14 cellular contexts compared by ENCODE assay signal in genomic region chr3:54087581-54088410, GRCh38. TPM values are rescaled to one million over a fixed set of nuclear protein-coding genes. Genes with fewer than 3 reads are reported as not detected.
DNase-seq lines count a peak whose midpoint lies in the region; ATAC-seq and TF ChIP-seq lines count a peak whose summit lies in the region.
"Had no signal": no experiment of that assay in that cellular context is flagged by ENCODE, and none has a peak within 500 bp of the region (broad histone marks: within the 10 kb centered on the region; RNA-seq: fewer than 3 reads in every experiment).

No MANE protein-coding gene starts in this region.

- peaks cover 0 to 1% (median 0%) of the 10 kb centered on the region in 8 donors for H3K9me3 Mint-ChIP-seq in CD4-positive, alpha-beta memory T cell
- H3K9me3 Mint-ChIP-seq: activated naive CD4-positive, alpha-beta T cell treated with anti-CD3 and anti-CD28 coated beads, Interleukin-2, amount 50 U/mL, for 72 hours had no signal

- no peak overlapping the region for H2BK120ac ChIP-seq in IMR-90 (ENCODE audit: low read depth, low read length)

- no peak overlapping the region for H3K4me3 Mint-ChIP-seq in CD4-positive, alpha-beta memory T cell
- H3K4me3 Mint-ChIP-seq: immature natural killer cell, T-helper 17 cell had no signal

- H3K23ac ChIP-seq in IMR-90 (ENCODE audit: low read depth, low read length): no peak overlapping the region

- H3K27me3 Mint-ChIP-seq in CD4-positive, alpha-beta memory T cell: peaks cover 17 to 18% of the 10 kb centered on the region in 2 donors

- no peak for TF ChIP-seq RAD21 in IMR-90 (IDR thresholded peaks at IDR 0.05; ENCODE audit: low read length)

- CTCF ChIA-PET in IMR-90 (lab: Yijun Ruan, JAX): no interaction called here
- CTCF ChIA-PET in CD4-positive, alpha-beta memory T cell (lab: Charles Lee; ENCODE audit: partially characterized antibody): no interaction called here

- H3K4me1 Mint-ChIP-seq in CD4-positive, alpha-beta memory T cell: peaks cover 0 to 3% (median 0%) of the 10 kb centered on the region in 4 donors
- H3K4me1 Mint-ChIP-seq: immature natural killer cell had no signal

- WGBS in IMR-90 (ENCODE audit: extremely low coverage in 2 of 2, insufficient read length in 1 of 2), 2 experiments: 5% methylated on average over 20 of the region's 54 CpGs; no CpG with 5 or more reads in 1 of the 2 experiments
- WGBS in esophagus muscularis mucosa: 32% methylated on average over 31 of the region's 54 CpGs

- no peak overlapping the region for H3K14ac ChIP-seq in IMR-90 (replicated peaks; ENCODE audit: low read depth, low read length)

- dilution Hi-C loops in IMR-90 (cut with HindIII; ENCODE audit: low sequenced_read_pairs, unreplicated experiment): no loop called here

- intact Hi-C loops in IMR-90 (cut with micrococcal nuclease): no loop called here
- intact Hi-C loops in esophagus muscularis mucosa (cut with DNase I): no loop called here
- intact Hi-C loops in left colon (cut with DNase I, micrococcal nuclease): no loop called here
- intact Hi-C loops in CD4-positive, alpha-beta memory T cell (cut with micrococcal nuclease): no loop called here

- no TSS peak for BruUV-seq in IMR-90 (replicated peaks; lab: Mats Ljungman, UMichigan)

- H3K27ac Mint-ChIP-seq in CD4-positive, alpha-beta memory T cell: no peak overlapping the region
- H3K27ac Mint-ChIP-seq: activated naive CD4-positive, alpha-beta T cell treated with anti-CD3 and anti-CD28 coated beads, Interleukin-2, amount 50 U/mL, for 72 hours; immature natural killer cell; T-helper 17 cell had no signal

- H3K36me3 Mint-ChIP-seq in CD4-positive, alpha-beta memory T cell: no peaks in the 10 kb centered on the region
- H3K36me3 Mint-ChIP-seq: immature natural killer cell had no signal

- H3K9ac ChIP-seq in IMR-90 (ENCODE audit: low read depth, low read length): no peak overlapping the region

- H3K9me3 ChIP-seq in IMR-90 (ENCODE audit: control insufficient read depth, insufficient read depth, low read length) (peaks cover 10% of the 10 kb centered on the region; the same call in 1 of the 2 replicates), esophagus muscularis mucosa (no peaks in the 10 kb centered on the region)
- H3K9me3 ChIP-seq in CD4-positive, alpha-beta memory T cell (ENCODE audit: control insufficient read depth in 1 of 2, low read length in 2 of 2): no peaks in the 10 kb centered on the region

- H3K36me3 ChIP-seq in IMR-90 (ENCODE audit: control insufficient read depth, insufficient read depth, low read length) (no peaks in the 10 kb centered on the region), esophagus muscularis mucosa (no peaks in the 10 kb centered on the region)
- no peaks in the 10 kb centered on the region for H3K36me3 ChIP-seq in CD4-positive, alpha-beta memory T cell (ENCODE audit: insufficient read depth, low read length)

- TF ChIP-seq CTCF in IMR-90 (conservative IDR thresholded peaks at IDR 0.05; ENCODE audit: low read depth, low read length) (no peak), esophagus muscularis mucosa (IDR thresholded peaks at IDR 0.05) (no peak)

- no peak overlapping the region for H4K8ac ChIP-seq in IMR-90 (ENCODE audit: low read depth in 2 of 2, low read length in 2 of 2)

- no peak overlapping the region for H2BK5ac ChIP-seq in IMR-90 (ENCODE audit: low read depth, low read length, poor library complexity, severe bottlenecking)

- DNase-seq in IMR-90: no peak
- DNase-seq in esophagus muscularis mucosa (ENCODE audit: extremely low spot score): peak; percentile 90
- DNase-seq in left colon: peak in 1 of 2 donors; percentile 11
- no peak for DNase-seq in stimulated activated naive CD8-positive, alpha-beta T cell treated with anti-CD3 and anti-CD28 coated beads, Interleukin-15, Interleukin-2, amounts not matched to agents 100 U/mL and 50 U/mL, for 24 hours
- DNase-seq in amniotic stem cell (lab: John Stamatoyannopoulos, UW): no peak
- no peak for DNase-seq in CD4-positive, alpha-beta memory T cell
- no peak for DNase-seq in NCI-H1105 (lab: John Stamatoyannopoulos, UW)
- DNase-seq: activated CD8-positive, alpha-beta memory T cell treated with anti-CD3 and anti-CD28 coated beads for 24 hours; effector CD8-positive, alpha-beta T cell; immature natural killer cell; T-helper 17 cell had no signal

- H2AK9ac ChIP-seq in IMR-90 (replicated peaks; ENCODE audit: low read depth, low read length, poor library complexity): no peak overlapping the region

- H3K18ac ChIP-seq in IMR-90 (ENCODE audit: low read depth, low read length): no peak overlapping the region

- no peak overlapping the region for H3K4me2 ChIP-seq in IMR-90 (ENCODE audit: low read depth, low read length)

- peak overlapping the region; percentile 58 for H2AFZ ChIP-seq in IMR-90 (replicated peaks; ENCODE audit: low read length, poor library complexity)

- no peak overlapping the region for H3K4ac ChIP-seq in IMR-90 (ENCODE audit: low read depth, low read length)

- no peaks in the 10 kb centered on the region for H4K20me1 ChIP-seq in IMR-90 (ENCODE audit: insufficient read depth, low read length)

- TF ChIP-seq EP300 in esophagus muscularis mucosa (IDR thresholded peaks at IDR 0.05): no peak

- H3K56ac ChIP-seq in IMR-90 (ENCODE audit: extremely low read depth, insufficient read depth, low read length): no peak overlapping the region

- no peak overlapping the region for H4K91ac ChIP-seq in IMR-90 (ENCODE audit: insufficient read depth, low read depth, low read length)

- H3K27ac ChIP-seq in IMR-90 (ENCODE audit: insufficient read depth, low read length): no peak overlapping the region
- H3K27ac ChIP-seq in esophagus muscularis mucosa (replicated peaks in 1 of 4): no peak overlapping the region
- no peak overlapping the region for H3K27ac ChIP-seq in CD4-positive, alpha-beta memory T cell (ENCODE audit: low read depth, low read length)

- no peak overlapping the region for H2AK5ac ChIP-seq in IMR-90 (ENCODE audit: low read depth, low read length)

- H3K4me1 ChIP-seq in IMR-90 (ENCODE audit: control insufficient read depth, insufficient read depth, low read length): no peaks in the 10 kb centered on the region
- H3K4me1 ChIP-seq in esophagus muscularis mucosa: peaks cover 0 to 6% (median 3%) of the 10 kb centered on the region in 4 donors
- no peaks in the 10 kb centered on the region for H3K4me1 ChIP-seq in CD4-positive, alpha-beta memory T cell (ENCODE audit: insufficient read depth, low read length)

- H4K5ac ChIP-seq in IMR-90 (ENCODE audit: low read depth, low read length): no peak overlapping the region

- POLR2A ChIA-PET in IMR-90 (lab: Charles Lee; ENCODE audit: unreplicated experiment): no interaction called here
- POLR2A ChIA-PET in CD4-positive, alpha-beta memory T cell (lab: Charles Lee; ENCODE audit: partially characterized antibody): no interaction called here

- no peaks in the 10 kb centered on the region for H3K9me1 ChIP-seq in IMR-90 (ENCODE audit: insufficient read depth, low read length)

- H3K79me1 ChIP-seq in IMR-90 (ENCODE audit: low read depth in 1 of 2, low read length in 2 of 2): no peaks in the 10 kb centered on the region

- TF ChIP-seq POLR2A in IMR-90 (IDR thresholded peaks at IDR 0.05; ENCODE audit: low read depth, low read length) (no peak), esophagus muscularis mucosa (IDR thresholded peaks at IDR 0.05; ENCODE audit: low read depth) (no peak)

- ATAC-seq in IMR-90 (ENCODE audit: low read depth) (no peak), left colon (peak; percentile 69), HG02973 (IDR thresholded peaks at IDR 0.05; ENCODE audit: unreplicated experiment) (no peak)
- ATAC-seq in stimulated activated naive CD8-positive, alpha-beta T cell treated with anti-CD3 and anti-CD28 coated beads, Interleukin-15, Interleukin-2, amounts not matched to agents 100 U/mL and 50 U/mL, for 24 hours: peak; percentile 23
- ATAC-seq: activated naive CD4-positive, alpha-beta T cell treated with anti-CD3 and anti-CD28 coated beads, Interleukin-2, amount 50 U/mL, for 72 hours; GM12878; T-helper 17 cell had no signal

- in situ Hi-C loops in IMR-90 (cut with MboI; ENCODE audit: low sequenced_read_pairs): no loop called here

- H3K4me3 ChIP-seq in IMR-90 (ENCODE audit: insufficient read depth, low read depth, low read length): no peak overlapping the region
- peak overlapping the region in 3 of 4 donors; percentile 12 to 31 (median 31) for H3K4me3 ChIP-seq in esophagus muscularis mucosa
- H3K4me3 ChIP-seq in CD4-positive, alpha-beta memory T cell (ENCODE audit: low read length in 2 of 2): no peak overlapping the region
- H3K4me3 ChIP-seq: GM12878 had no signal

- no peak overlapping the region for H2BK15ac ChIP-seq in IMR-90 (ENCODE audit: low read depth, low read length)

- H3K27me3 ChIP-seq in IMR-90 (ENCODE audit: control insufficient read depth, insufficient read depth, low read length): no peaks in the 10 kb centered on the region
- H3K27me3 ChIP-seq in esophagus muscularis mucosa: peaks cover 0 to 54% (median 3%) of the 10 kb centered on the region in 4 donors
- peaks cover 3% of the 10 kb centered on the region for H3K27me3 ChIP-seq in CD4-positive, alpha-beta memory T cell (ENCODE audit: insufficient read depth, low read length)

- H2BK20ac ChIP-seq in IMR-90 (ENCODE audit: low read depth, low read length): no peak overlapping the region

TF ChIP-seq in IMR-90, 13 proteins besides CTCF, POLR2A, EP300 and RAD21:
- TF ChIP-seq NFE2L2 (IDR thresholded peaks at IDR 0.05; ENCODE audit: low read depth, low read length) (no peak), BHLHE40 (IDR thresholded peaks at IDR 0.05; ENCODE audit: low read depth, low read length) (no peak), MAFK (IDR thresholded peaks at IDR 0.05; ENCODE audit: low read depth, low read length) (no peak)
TF ChIP-seq in IMR-90: peak in this region for 0.

RNA-seq across cellular contexts. Expression of gene CACNA2D3, which starts 34.6 kb away (rescaled TPM):
- total RNA-seq in IMR-90 (2012; rRNA removed) (0.28 and 0.36 TPM in 2 replicates), esophagus muscularis mucosa (1 to 10 TPM; 2.5 to 6.3 (median 3.9) TPM), left colon (under 1 TPM; 0.24 to 0.64 TPM)
- 0.41 and 0.50 TPM in 2 replicates for polyA plus RNA-seq in IMR-90 (2012; rRNA removed)
- polyA plus RNA-seq in IMR-90 (2012; cell fraction: cytosol; rRNA removed): 0.21 and 0.30 TPM in 2 replicates
- 0.20 and 1.7 TPM in 2 replicates for polyA plus RNA-seq in IMR-90 (2012; cell fraction: nucleus; rRNA removed; ENCODE audit: low replicate concordance)
- not detected for total RNA-seq in CD4-positive, alpha-beta memory T cell
- not detected for polyA plus RNA-seq in CD4-positive, alpha-beta memory T cell
- total RNA-seq: activated naive CD4-positive, alpha-beta T cell treated with anti-CD3 and anti-CD28 coated beads, Interleukin-2, amount 50 U/mL, for 72 hours; GM12878 had no signal
- polyA plus RNA-seq: GM12878 had no signal

Comparison
In these comparisons a context has a peak if more than half of its experiments do, and no peak if none do; other contexts are left out.
1. ATAC-seq: peak in left colon (single experiment) and stimulated activated naive CD8-positive, alpha-beta T cell treated with anti-CD3 and anti-CD28 coated beads, Interleukin-15, Interleukin-2, amounts not matched to agents 100 U/mL and 50 U/mL, for 24 hours (single experiment); none in IMR-90 (single experiment) and HG02973 (single experiment).
2. H3K4me3 ChIP-seq: peak in esophagus muscularis mucosa (3 of 4); none in IMR-90 (single experiment) and CD4-positive, alpha-beta memory T cell (0 of 2).